In the genomic region with DNA sequence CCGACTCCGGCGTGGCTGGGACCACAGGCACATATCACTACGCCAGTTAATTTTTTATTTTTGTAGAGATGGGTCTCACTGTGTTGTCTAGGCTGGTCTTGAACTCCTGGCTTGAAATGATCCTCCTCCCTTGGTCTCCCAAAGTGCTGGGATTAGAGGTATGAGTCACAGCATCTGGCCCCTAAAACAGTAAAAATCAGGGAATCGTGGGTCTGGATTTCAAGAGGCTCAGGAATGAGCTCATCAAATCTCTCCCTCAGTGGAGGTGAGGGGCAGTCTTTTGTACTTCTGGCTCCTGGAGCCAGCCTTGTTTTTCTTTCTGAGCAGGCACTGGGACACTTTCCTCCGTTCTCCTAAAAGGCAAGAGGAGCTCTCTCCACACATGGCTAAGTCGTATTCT, we compare ENCODE assay signal across 1 cellular context.
TF ChIP-seq lines count a peak whose summit lies in the region.

No MANE protein-coding gene starts in this region.

TF ChIP-seq in GM23338, 12 proteins besides CTCF, POLR2A, EP300 and RAD21 (continued from another document):
- TF ChIP-seq, protein P1, sequence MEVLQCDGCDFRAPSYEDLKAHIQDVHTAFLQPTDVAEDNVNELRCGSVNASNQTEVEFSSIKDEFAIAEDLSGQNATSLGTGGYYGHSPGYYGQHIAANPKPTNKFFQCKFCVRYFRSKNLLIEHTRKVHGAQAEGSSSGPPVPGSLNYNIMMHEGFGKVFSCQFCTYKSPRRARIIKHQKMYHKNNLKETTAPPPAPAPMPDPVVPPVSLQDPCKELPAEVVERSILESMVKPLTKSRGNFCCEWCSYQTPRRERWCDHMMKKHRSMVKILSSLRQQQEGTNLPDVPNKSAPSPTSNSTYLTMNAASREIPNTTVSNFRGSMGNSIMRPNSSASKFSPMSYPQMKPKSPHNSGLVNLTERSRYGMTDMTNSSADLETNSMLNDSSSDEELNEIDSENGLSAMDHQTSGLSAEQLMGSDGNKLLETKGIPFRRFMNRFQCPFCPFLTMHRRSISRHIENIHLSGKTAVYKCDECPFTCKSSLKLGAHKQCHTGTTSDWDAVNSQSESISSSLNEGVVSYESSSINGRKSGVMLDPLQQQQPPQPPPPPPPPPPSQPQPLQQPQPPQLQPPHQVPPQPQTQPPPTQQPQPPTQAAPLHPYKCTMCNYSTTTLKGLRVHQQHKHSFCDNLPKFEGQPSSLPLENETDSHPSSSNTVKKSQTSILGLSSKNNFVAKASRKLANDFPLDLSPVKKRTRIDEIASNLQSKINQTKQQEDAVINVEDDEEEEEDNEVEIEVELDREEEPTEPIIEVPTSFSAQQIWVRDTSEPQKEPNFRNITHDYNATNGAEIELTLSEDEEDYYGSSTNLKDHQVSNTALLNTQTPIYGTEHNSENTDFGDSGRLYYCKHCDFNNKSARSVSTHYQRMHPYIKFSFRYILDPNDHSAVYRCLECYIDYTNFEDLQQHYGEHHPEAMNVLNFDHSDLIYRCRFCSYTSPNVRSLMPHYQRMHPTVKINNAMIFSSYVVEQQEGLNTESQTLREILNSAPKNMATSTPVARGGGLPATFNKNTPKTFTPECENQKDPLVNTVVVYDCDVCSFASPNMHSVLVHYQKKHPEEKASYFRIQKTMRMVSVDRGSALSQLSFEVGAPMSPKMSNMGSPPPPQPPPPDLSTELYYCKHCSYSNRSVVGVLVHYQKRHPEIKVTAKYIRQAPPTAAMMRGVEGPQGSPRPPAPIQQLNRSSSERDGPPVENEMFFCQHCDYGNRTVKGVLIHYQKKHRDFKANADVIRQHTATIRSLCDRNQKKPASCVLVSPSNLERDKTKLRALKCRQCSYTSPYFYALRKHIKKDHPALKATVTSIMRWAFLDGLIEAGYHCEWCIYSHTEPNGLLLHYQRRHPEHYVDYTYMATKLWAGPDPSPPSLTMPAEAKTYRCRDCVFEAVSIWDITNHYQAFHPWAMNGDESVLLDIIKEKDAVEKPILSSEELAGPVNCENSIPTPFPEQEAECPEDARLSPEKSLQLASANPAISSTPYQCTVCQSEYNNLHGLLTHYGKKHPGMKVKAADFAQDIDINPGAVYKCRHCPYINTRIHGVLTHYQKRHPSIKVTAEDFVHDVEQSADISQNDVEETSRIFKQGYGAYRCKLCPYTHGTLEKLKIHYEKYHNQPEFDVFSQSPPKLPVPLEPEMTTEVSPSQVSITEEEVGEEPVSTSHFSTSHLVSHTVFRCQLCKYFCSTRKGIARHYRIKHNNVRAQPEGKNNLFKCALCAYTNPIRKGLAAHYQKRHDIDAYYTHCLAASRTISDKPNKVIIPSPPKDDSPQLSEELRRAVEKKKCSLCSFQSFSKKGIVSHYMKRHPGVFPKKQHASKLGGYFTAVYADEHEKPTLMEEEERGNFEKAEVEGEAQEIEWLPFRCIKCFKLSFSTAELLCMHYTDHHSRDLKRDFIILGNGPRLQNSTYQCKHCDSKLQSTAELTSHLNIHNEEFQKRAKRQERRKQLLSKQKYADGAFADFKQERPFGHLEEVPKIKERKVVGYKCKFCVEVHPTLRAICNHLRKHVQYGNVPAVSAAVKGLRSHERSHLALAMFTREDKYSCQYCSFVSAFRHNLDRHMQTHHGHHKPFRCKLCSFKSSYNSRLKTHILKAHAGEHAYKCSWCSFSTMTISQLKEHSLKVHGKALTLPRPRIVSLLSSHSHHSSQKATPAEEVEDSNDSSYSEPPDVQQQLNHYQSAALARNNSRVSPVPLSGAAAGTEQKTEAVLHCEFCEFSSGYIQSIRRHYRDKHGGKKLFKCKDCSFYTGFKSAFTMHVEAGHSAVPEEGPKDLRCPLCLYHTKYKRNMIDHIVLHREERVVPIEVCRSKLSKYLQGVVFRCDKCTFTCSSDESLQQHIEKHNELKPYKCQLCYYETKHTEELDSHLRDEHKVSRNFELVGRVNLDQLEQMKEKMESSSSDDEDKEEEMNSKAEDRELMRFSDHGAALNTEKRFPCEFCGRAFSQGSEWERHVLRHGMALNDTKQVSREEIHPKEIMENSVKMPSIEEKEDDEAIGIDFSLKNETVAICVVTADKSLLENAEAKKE (CRISPR knock-in tag; IDR thresholded peaks at IDR 0.05), result no peak
- no peak for TF ChIP-seq EZH2phosphoT487 (IDR thresholded peaks at IDR 0.05; ENCODE audit: unreplicated experiment)
- no peak for TF ChIP-seq ZNF114 (CRISPR knock-in tag; IDR thresholded peaks at IDR 0.05)
- TF ChIP-seq EZH2 (IDR thresholded peaks at IDR 0.05; ENCODE audit: low read depth, unreplicated experiment), result no peak
- TF ChIP-seq POLR2AphosphoS5 (IDR thresholded peaks at IDR 0.05; ENCODE audit: low read depth), result no peak
- no peak for TF ChIP-seq ZNF331 (CRISPR knock-in tag; IDR thresholded peaks at IDR 0.05; ENCODE audit: low read depth)
